ENCODE assay signal across 21 cellular contexts in the genomic region with DNA sequence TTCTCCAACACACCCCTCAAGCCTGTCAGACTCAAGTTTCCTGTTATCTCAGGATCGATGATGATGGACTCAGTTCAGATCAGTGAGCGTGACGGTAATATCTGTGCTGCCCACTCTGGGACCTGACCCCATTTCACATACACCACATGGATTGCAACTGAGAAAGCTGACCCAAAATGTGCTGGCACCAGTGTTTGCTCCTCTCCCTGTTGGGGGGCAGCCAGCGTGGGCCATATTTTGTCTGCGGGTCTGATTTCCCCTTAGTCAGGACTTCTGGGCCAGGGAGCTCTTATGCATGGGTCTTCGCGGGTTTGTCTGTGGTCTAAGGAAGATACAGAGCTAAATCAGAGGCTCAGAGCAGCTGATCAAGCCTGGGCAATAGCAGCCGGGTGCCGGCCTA. TPM values are rescaled to one million over a fixed set of nuclear protein-coding genes. Genes with fewer than 3 reads are reported as not detected.
A peak's percentile ranks its signal among the peaks of the same experiment; 100 is the strongest.
DNase-seq lines count a peak whose midpoint lies in the region; ATAC-seq and TF ChIP-seq lines count a peak whose summit lies in the region.
"Had no signal": no experiment of that assay in that cellular context is flagged by ENCODE, and none has a peak within 500 bp of the region (broad histone marks: within the 10 kb centered on the region; RNA-seq: fewer than 3 reads in every experiment).

No MANE protein-coding gene starts in this region.

- POLR2A ChIA-PET in IMR-90 (lab: Charles Lee; ENCODE audit: unreplicated experiment) = no interaction called here

- peak overlapping the region; percentile 12; the same call in 1 of the 2 replicates for H4K5ac ChIP-seq in IMR-90 (ENCODE audit: low read depth, low read length)

- dilution Hi-C loops in IMR-90 (cut with HindIII; ENCODE audit: low sequenced_read_pairs, unreplicated experiment) = no loop called here

- H4K91ac ChIP-seq in IMR-90 (ENCODE audit: insufficient read depth, low read depth, low read length) = no peak overlapping the region; the same call in 1 of the 2 replicates

- no peak overlapping the region; the same call in 1 of the 2 replicates for H3K4ac ChIP-seq in IMR-90 (ENCODE audit: low read depth, low read length)

- in situ Hi-C loops in IMR-90 (cut with MboI; ENCODE audit: low sequenced_read_pairs) = no loop called here

- no peak for TF ChIP-seq POLR2A in IMR-90 (IDR thresholded peaks at IDR 0.05; ENCODE audit: low read depth, low read length)
- no peak for TF ChIP-seq POLR2A in stomach (IDR thresholded peaks at IDR 0.05)

- TF ChIP-seq EP300 in stomach (IDR thresholded peaks at IDR 0.05) = no peak

- no peak overlapping the region for H3K4me2 ChIP-seq in IMR-90 (ENCODE audit: low read depth, low read length)

- H2AK5ac ChIP-seq in IMR-90 (ENCODE audit: low read depth, low read length) = peak overlapping the region; percentile 17; the same call in 1 of the 2 replicates

- ATAC-seq in IMR-90 (ENCODE audit: low read depth) (no peak), GM19467 (IDR thresholded peaks at IDR 0.05; ENCODE audit: unreplicated experiment) (no peak)
- ATAC-seq: right lobe of liver had no signal

- H4K8ac ChIP-seq in IMR-90 (ENCODE audit: low read depth in 2 of 2, low read length in 2 of 2) = peak overlapping the region in 1 of 2 experiments; percentile 45; a peak in 1 of 4 replicates

- intact Hi-C loops in IMR-90 (cut with micrococcal nuclease) = no loop called here
- intact Hi-C loops in stomach (cut with DNase I; ENCODE audit: low total_unique reads) = no loop called here

- BruUV-seq in IMR-90 (replicated peaks; lab: Mats Ljungman, UMichigan) = no TSS peak

- H2BK120ac ChIP-seq in IMR-90 (ENCODE audit: low read depth, low read length) = peak overlapping the region; percentile 91; the same call in 1 of the 2 replicates

- H4K20me1 ChIP-seq in IMR-90 (ENCODE audit: insufficient read depth, low read length) = no peaks in the 10 kb centered on the region

- no peak for TF ChIP-seq CTCF in IMR-90 (conservative IDR thresholded peaks at IDR 0.05; ENCODE audit: low read depth, low read length)
- TF ChIP-seq CTCF in coronary artery (IDR thresholded peaks at IDR 0.05) = no peak
- no peak for TF ChIP-seq CTCF in stomach (IDR thresholded peaks at IDR 0.05)

- WGBS in IMR-90 (ENCODE audit: extremely low coverage in 2 of 2, insufficient read length in 1 of 2), 2 experiments = 94% methylated on average over 7 of the region's 9 CpGs; no CpG with 5 or more reads in 1 of the 2 experiments
- 84 to 93% (median 89%) methylated on average over 7 to 9 of the region's 9 CpGs for WGBS in stomach, 5 donors

- peak overlapping the region; percentile 45; the same call in 1 of the 2 replicates for H3K27ac ChIP-seq in IMR-90 (ENCODE audit: insufficient read depth, low read length)
- peak overlapping the region; percentile 53 to 80 for H3K27ac ChIP-seq in coronary artery
- peak overlapping the region; percentile 7 for H3K27ac ChIP-seq in muscle layer of duodenum (ENCODE audit: low read length)
- peak overlapping the region in 4 of 5 donors; percentile 59 to 83 (median 68) for H3K27ac ChIP-seq in stomach
- H3K27ac ChIP-seq: right lobe of liver had no signal

- H3K27me3 ChIP-seq in IMR-90 (ENCODE audit: control insufficient read depth, insufficient read depth, low read length) = no peaks in the 10 kb centered on the region
- no peaks in the 10 kb centered on the region for H3K27me3 ChIP-seq in muscle layer of duodenum (ENCODE audit: low read depth, low read length)
- no peaks in the 10 kb centered on the region for H3K27me3 ChIP-seq in stomach
- H3K27me3 ChIP-seq: neutrophil, right lobe of liver had no signal

- no peak overlapping the region for H2AK9ac ChIP-seq in IMR-90 (replicated peaks; ENCODE audit: low read depth, low read length, poor library complexity)

- CTCF ChIA-PET in IMR-90 (lab: Yijun Ruan, JAX) = no interaction called here

- H3K9me3 ChIP-seq in IMR-90 (ENCODE audit: control insufficient read depth, insufficient read depth, low read length) (no peaks in the 10 kb centered on the region), muscle layer of duodenum (ENCODE audit: control insufficient read depth in 1 of 2, low read length in 2 of 2) (no peaks in the 10 kb centered on the region), stomach (no peaks in the 10 kb centered on the region)
- H3K9me3 ChIP-seq: HAP-1, neutrophil, right lobe of liver had no signal

- H3K4me3 ChIP-seq in IMR-90 (ENCODE audit: insufficient read depth, low read depth, low read length) (no peak overlapping the region), coronary artery (no peak overlapping the region), muscle layer of duodenum (ENCODE audit: low read depth in 1 of 2, low read length in 2 of 2) (no peak overlapping the region), stomach (no peak overlapping the region)
- H3K4me3 ChIP-seq: HAP-1, right lobe of liver had no signal

- no peak for TF ChIP-seq RAD21 in IMR-90 (IDR thresholded peaks at IDR 0.05; ENCODE audit: low read length)

- no peak overlapping the region for H3K14ac ChIP-seq in IMR-90 (replicated peaks; ENCODE audit: low read depth, low read length)

- peak overlapping the region; percentile 86 for H2BK5ac ChIP-seq in IMR-90 (ENCODE audit: low read depth, low read length, poor library complexity, severe bottlenecking)

- H3K9me1 ChIP-seq in IMR-90 (ENCODE audit: insufficient read depth, low read length) = peaks cover 41% of the 10 kb centered on the region

- no peak overlapping the region for H3K56ac ChIP-seq in IMR-90 (ENCODE audit: extremely low read depth, insufficient read depth, low read length)

- H3K4me1 ChIP-seq in IMR-90 (ENCODE audit: control insufficient read depth, insufficient read depth, low read length) (peaks cover 46% of the 10 kb centered on the region), muscle layer of duodenum (ENCODE audit: control insufficient read depth in 1 of 2, insufficient read depth in 2 of 2, low read length in 2 of 2) (peaks cover 6 to 8% of the 10 kb centered on the region in 2 donors), stomach (peaks cover 20 to 45% (median 39%) of the 10 kb centered on the region in 4 donors)
- H3K4me1 ChIP-seq: HAP-1 had no signal

- H3K9ac ChIP-seq in IMR-90 (ENCODE audit: low read depth, low read length) = no peak overlapping the region

- DNase-seq in IMR-90 (no peak), coronary artery (ENCODE audit: low spot score) (no peak), stomach (no peak), GDM1 (lab: John Stamatoyannopoulos, UW) (no peak), D341Med (ENCODE audit: low spot score) (no peak)
- no peak for DNase-seq in stimulated activated CD8-positive, alpha-beta memory T cell treated with anti-CD3 and anti-CD28 coated beads, Interleukin-4, amount 100 ng/mL, for 48 hours
- DNase-seq: activated CD4-positive, alpha-beta T cell treated with anti-CD3 and anti-CD28 coated beads, Interleukin-2, amount 10 ng/mL, durations not matched to agents 7 days and 5 days; activated CD8-positive, alpha-beta memory T cell treated with anti-CD3 and anti-CD28 coated beads, Interleukin-2, amount 50 U/mL, for 4 hours; CD4-positive, CD25-positive, alpha-beta regulatory T cell; DMS153; NCI-H1417; NCI-H2171 treated with DMSO at 0.1 percent for 48 hours; NCI-H748 treated with DMSO at 0.1 percent for 48 hours; right lobe of liver; SIG-M5; stimulated activated CD4-positive, alpha-beta T cell treated with anti-CD3 and anti-CD28 coated beads, Interleukin-2, amount 100 ng/mL, for 24 hours; T-helper 1 cell had no signal

- H3K36me3 ChIP-seq in IMR-90 (ENCODE audit: control insufficient read depth, insufficient read depth, low read length) (peaks cover 35% of the 10 kb centered on the region), muscle layer of duodenum (ENCODE audit: control insufficient read depth in 1 of 2, insufficient read depth in 2 of 2, low read length in 2 of 2) (peaks cover 14 to 49% of the 10 kb centered on the region in 2 donors), stomach (peaks cover 0 to 78% (median 49%) of the 10 kb centered on the region in 4 donors)

- H3K18ac ChIP-seq in IMR-90 (ENCODE audit: low read depth, low read length) = peak overlapping the region; percentile 21; the same call in 1 of the 2 replicates

- H3K23ac ChIP-seq in IMR-90 (ENCODE audit: low read depth, low read length) = no peak overlapping the region

- peak overlapping the region; percentile 8; the same call in 1 of the 2 replicates for H2BK20ac ChIP-seq in IMR-90 (ENCODE audit: low read depth, low read length)

- H3K79me1 ChIP-seq in IMR-90 (ENCODE audit: low read depth in 1 of 2, low read length in 2 of 2) = peaks cover 14 to 51% of the 10 kb centered on the region in 2 experiments; a peak in 3 of 4 replicates

- no peak overlapping the region for H2AFZ ChIP-seq in IMR-90 (replicated peaks; ENCODE audit: low read length, poor library complexity)

- H2BK15ac ChIP-seq in IMR-90 (ENCODE audit: low read depth, low read length) = peak overlapping the region; percentile 53; the same call in 2 of the 3 replicates

TF ChIP-seq in IMR-90, 13 proteins besides CTCF, POLR2A, EP300 and RAD21:
- TF ChIP-seq FOS (IDR thresholded peaks at IDR 0.05; ENCODE audit: low read depth, low read length) (no peak), NFE2L2 (IDR thresholded peaks at IDR 0.05; ENCODE audit: low read depth, low read length) (no peak)

RNA-seq across cellular contexts. Expression of gene TRIM8, which starts 42.6 kb away (rescaled TPM):
- total RNA-seq in IMR-90 (2012; rRNA removed) = 25.5 and 30.0 TPM in 2 replicates
- polyA plus RNA-seq in IMR-90 (2012; rRNA removed) = 124 and 126 TPM in 2 replicates
- polyA plus RNA-seq in IMR-90 (2012; cell fraction: cytosol; rRNA removed) = 102 and 174 TPM in 2 replicates
- polyA plus RNA-seq in IMR-90 (2012; cell fraction: nucleus; rRNA removed; ENCODE audit: low replicate concordance) = 82.9 and 135 TPM in 2 replicates
- 100 to 1,000 TPM in 3 of 5 donors, 10 to 100 TPM in 2; 40.0 to 253 (median 149) TPM for total RNA-seq in stomach
- 10 to 100 TPM; 45.6 to 83.2 (median 68.4) TPM for polyA plus RNA-seq in stomach

Comparison
In these comparisons a context has a peak if more than half of its experiments do, and no peak if none do; other contexts are left out.
1. H3K27ac ChIP-seq: peak in every context shown above with its lines; median percentile 68 in stomach; 66 in coronary artery; 45 in IMR-90; 7 in muscle layer of duodenum.